ENCODE assay signal across 1 cellular context in the genomic region with DNA sequence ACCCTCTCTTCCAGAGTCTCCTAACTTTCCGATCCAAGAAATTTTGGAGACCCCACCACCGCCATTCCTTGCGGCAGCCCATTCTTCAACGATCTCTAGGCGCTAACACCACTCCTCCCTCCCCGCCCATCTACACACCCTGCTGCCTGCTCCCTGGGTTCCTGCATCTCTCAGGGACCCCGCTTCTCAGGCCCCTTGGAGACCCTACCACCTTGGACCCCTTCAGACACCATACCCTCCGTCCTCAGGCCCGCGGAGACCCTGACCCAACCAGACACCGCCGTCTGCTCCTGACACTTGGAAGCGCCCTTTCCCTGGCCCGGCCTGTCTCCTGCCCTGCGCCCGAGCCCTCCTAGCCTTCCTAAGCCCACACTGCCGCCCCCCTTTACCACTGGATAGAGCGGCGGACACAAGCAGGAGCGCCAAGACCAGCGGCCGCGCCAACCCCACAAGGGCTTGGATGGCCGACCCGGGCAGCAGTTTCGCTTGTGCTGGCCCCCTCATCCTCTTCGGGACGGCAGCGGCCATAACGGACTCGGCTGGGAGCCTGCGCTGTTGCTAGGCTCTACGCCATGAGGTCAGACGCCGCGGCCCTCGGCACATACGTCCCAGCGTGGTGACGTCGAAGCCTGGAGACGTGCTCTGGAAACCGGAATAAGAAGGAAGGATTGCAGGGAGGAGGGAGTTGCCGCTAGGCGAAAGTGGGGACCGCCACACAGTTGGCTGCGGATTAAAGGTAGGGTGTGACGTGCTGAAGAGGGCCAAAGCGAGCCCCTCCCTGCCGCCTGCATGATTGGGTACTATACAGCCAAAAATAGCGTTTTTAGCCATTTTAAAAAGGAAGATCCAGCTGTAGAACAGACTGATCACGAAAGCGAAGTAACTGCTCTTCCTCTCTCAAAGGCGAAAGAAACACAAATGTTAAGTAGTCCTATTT.
TF ChIP-seq lines count a peak whose summit lies in the region.

Gene C5orf15 (minus strand): TSS at position 569 of the 937 bp plus-strand sequence. CDS start 41 bp downstream, at position 528.

TF ChIP-seq in HepG2, 621 proteins besides CTCF, POLR2A, EP300 and RAD21 (continued from another document and continues in another):
- TF ChIP-seq PRDM4 (CRISPR knock-in tag; IDR thresholded peaks at IDR 0.05; ENCODE audit: borderline replicate concordance): no peak
- TF ChIP-seq TSC22D2 (CRISPR knock-in tag; IDR thresholded peaks at IDR 0.05; ENCODE audit: borderline replicate concordance): peak; percentile 93; the same call in 1 of the 2 replicates
- TF ChIP-seq GATAD1 (CRISPR knock-in tag; IDR thresholded peaks at IDR 0.05): peak; percentile 94
- TF ChIP-seq, protein P1, sequence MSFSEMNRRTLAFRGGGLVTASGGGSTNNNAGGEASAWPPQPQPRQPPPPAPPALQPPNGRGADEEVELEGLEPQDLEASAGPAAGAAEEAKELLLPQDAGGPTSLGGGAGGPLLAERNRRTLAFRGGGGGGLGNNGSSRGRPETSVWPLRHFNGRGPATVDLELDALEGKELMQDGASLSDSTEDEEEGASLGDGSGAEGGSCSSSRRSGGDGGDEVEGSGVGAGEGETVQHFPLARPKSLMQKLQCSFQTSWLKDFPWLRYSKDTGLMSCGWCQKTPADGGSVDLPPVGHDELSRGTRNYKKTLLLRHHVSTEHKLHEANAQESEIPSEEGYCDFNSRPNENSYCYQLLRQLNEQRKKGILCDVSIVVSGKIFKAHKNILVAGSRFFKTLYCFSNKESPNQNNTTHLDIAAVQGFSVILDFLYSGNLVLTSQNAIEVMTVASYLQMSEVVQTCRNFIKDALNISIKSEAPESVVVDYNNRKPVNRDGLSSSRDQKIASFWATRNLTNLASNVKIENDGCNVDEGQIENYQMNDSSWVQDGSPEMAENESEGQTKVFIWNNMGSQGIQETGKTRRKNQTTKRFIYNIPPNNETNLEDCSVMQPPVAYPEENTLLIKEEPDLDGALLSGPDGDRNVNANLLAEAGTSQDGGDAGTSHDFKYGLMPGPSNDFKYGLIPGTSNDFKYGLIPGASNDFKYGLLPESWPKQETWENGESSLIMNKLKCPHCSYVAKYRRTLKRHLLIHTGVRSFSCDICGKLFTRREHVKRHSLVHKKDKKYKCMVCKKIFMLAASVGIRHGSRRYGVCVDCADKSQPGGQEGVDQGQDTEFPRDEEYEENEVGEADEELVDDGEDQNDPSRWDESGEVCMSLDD (CRISPR knock-in tag; IDR thresholded peaks at IDR 0.05; ENCODE audit: borderline replicate concordance): no peak
- peak; percentile 45; the same call in 1 of the 2 replicates for TF ChIP-seq NR2F2 (IDR thresholded peaks at IDR 0.05; ENCODE audit: borderline replicate concordance, low read depth)
- TF ChIP-seq POLR2G (IDR thresholded peaks at IDR 0.05; ENCODE audit: low read depth, low read length): peak; percentile 94
- TF ChIP-seq SP2 (CRISPR knock-in tag; IDR thresholded peaks at IDR 0.05): 0 out of 2 replicates have a peak, but pooled peaks have one; percentile 28
- TF ChIP-seq HNF4A (CRISPR knock-in tag; IDR thresholded peaks at IDR 0.05): no peak
- TF ChIP-seq ZNF790 (CRISPR knock-in tag; IDR thresholded peaks at IDR 0.05; ENCODE audit: borderline replicate concordance): peak; percentile 34; the same call in 1 of the 2 replicates
- TF ChIP-seq ETV5 (CRISPR knock-in tag; IDR thresholded peaks at IDR 0.05; ENCODE audit: borderline replicate concordance): peak; percentile 74; the same call in 1 of the 2 replicates
- TF ChIP-seq ZKSCAN1 (IDR thresholded peaks at IDR 0.05; ENCODE audit: low read length): no peak
- TF ChIP-seq RXRB (CRISPR knock-in tag; IDR thresholded peaks at IDR 0.05; ENCODE audit: borderline replicate concordance): peak; percentile 57
- TF ChIP-seq ZNF839 (CRISPR knock-in tag; IDR thresholded peaks at IDR 0.05; ENCODE audit: borderline replicate concordance): peak; percentile 53; the same call in 1 of the 2 replicates
- no peak for TF ChIP-seq NFRKB (IDR thresholded peaks at IDR 0.05)
- TF ChIP-seq MXD4 (CRISPR knock-in tag; IDR thresholded peaks at IDR 0.05): peak; percentile 82; the same call in 1 of the 2 replicates
- no peak; the same call in 1 of the 2 replicates for TF ChIP-seq ZZZ3 (CRISPR knock-in tag; IDR thresholded peaks at IDR 0.05; ENCODE audit: borderline replicate concordance)
- TF ChIP-seq MAZ (IDR thresholded peaks at IDR 0.05; ENCODE audit: borderline replicate concordance, low read depth, low read length): peak; percentile 37; the same call in 1 of the 2 replicates
- peak; percentile 78 for TF ChIP-seq MAZ (CRISPR knock-in tag; IDR thresholded peaks at IDR 0.05; ENCODE audit: low read depth)
- peak; percentile 99 for TF ChIP-seq HOXA3 (CRISPR knock-in tag; IDR thresholded peaks at IDR 0.05)
- TF ChIP-seq SP5 (CRISPR knock-in tag; IDR thresholded peaks at IDR 0.05; ENCODE audit: borderline replicate concordance, low read depth): 0 out of 2 replicates have a peak, but pooled peaks have one; percentile 17
- TF ChIP-seq CCDC6 (CRISPR knock-in tag; IDR thresholded peaks at IDR 0.05): peak; percentile 38; the same call in 1 of the 2 replicates
- TF ChIP-seq FOXA3 (CRISPR knock-in tag; IDR thresholded peaks at IDR 0.05): peak; percentile 55; the same call in 1 of the 2 replicates
- no peak for TF ChIP-seq HMGA1 (CRISPR knock-in tag; conservative IDR thresholded peaks at IDR 0.05)
- peak; percentile 46; the same call in 1 of the 2 replicates for TF ChIP-seq ZSCAN21 (CRISPR knock-in tag; IDR thresholded peaks at IDR 0.05; ENCODE audit: borderline replicate concordance)
- peak; percentile 97 for TF ChIP-seq ZNF687 (CRISPR knock-in tag; IDR thresholded peaks at IDR 0.05)
- TF ChIP-seq ZC3H13 (CRISPR knock-in tag; IDR thresholded peaks at IDR 0.05): peak; percentile 41; the same call in 1 of the 2 replicates
- TF ChIP-seq, protein P2, sequence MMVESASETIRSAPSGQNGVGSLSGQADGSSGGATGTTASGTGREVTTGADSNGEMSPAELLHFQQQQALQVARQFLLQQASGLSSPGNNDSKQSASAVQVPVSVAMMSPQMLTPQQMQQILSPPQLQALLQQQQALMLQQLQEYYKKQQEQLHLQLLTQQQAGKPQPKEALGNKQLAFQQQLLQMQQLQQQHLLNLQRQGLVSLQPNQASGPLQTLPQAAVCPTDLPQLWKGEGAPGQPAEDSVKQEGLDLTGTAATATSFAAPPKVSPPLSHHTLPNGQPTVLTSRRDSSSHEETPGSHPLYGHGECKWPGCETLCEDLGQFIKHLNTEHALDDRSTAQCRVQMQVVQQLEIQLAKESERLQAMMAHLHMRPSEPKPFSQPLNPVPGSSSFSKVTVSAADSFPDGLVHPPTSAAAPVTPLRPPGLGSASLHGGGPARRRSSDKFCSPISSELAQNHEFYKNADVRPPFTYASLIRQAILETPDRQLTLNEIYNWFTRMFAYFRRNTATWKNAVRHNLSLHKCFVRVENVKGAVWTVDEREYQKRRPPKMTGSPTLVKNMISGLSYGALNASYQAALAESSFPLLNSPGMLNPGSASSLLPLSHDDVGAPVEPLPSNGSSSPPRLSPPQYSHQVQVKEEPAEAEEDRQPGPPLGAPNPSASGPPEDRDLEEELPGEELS (CRISPR knock-in tag; IDR thresholded peaks at IDR 0.05): peak; percentile 26; the same call in 1 of the 2 replicates
- no peak for TF ChIP-seq HMG20B (CRISPR knock-in tag; conservative IDR thresholded peaks at IDR 0.05)
- TF ChIP-seq THAP11 (CRISPR knock-in tag; IDR thresholded peaks at IDR 0.05): peak; percentile 88
- peak; percentile 93 for TF ChIP-seq ERF (CRISPR knock-in tag; IDR thresholded peaks at IDR 0.05)
- TF ChIP-seq NBN (conservative IDR thresholded peaks at IDR 0.05): no peak
- peak; percentile 71; the same call in 1 of the 2 replicates for TF ChIP-seq SRY (CRISPR knock-in tag; IDR thresholded peaks at IDR 0.05)
- TF ChIP-seq KMT2B (CRISPR knock-in tag; IDR thresholded peaks at IDR 0.05): peak; percentile 89
- TF ChIP-seq, protein P3, sequence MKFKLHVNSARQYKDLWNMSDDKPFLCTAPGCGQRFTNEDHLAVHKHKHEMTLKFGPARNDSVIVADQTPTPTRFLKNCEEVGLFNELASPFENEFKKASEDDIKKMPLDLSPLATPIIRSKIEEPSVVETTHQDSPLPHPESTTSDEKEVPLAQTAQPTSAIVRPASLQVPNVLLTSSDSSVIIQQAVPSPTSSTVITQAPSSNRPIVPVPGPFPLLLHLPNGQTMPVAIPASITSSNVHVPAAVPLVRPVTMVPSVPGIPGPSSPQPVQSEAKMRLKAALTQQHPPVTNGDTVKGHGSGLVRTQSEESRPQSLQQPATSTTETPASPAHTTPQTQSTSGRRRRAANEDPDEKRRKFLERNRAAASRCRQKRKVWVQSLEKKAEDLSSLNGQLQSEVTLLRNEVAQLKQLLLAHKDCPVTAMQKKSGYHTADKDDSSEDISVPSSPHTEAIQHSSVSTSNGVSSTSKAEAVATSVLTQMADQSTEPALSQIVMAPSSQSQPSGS (CRISPR knock-in tag; IDR thresholded peaks at IDR 0.05): peak; percentile 97
- TF ChIP-seq ZBTB8A (CRISPR knock-in tag; IDR thresholded peaks at IDR 0.05; ENCODE audit: borderline replicate concordance, low read depth): no peak
- TF ChIP-seq ZBTB26 (CRISPR knock-in tag; IDR thresholded peaks at IDR 0.05; ENCODE audit: borderline replicate concordance): peak; percentile 80; the same call in 1 of the 2 replicates
- TF ChIP-seq POLR2AphosphoS5 (IDR thresholded peaks at IDR 0.05; ENCODE audit: low read depth, low read length): peak; percentile 95
- peak; percentile 63; the same call in 1 of the 2 replicates for TF ChIP-seq ZNF124 (CRISPR knock-in tag; IDR thresholded peaks at IDR 0.05)
- peak; percentile 77; the same call in 1 of the 2 replicates for TF ChIP-seq SMAD3 (CRISPR knock-in tag; IDR thresholded peaks at IDR 0.05)
- TF ChIP-seq BCLAF1 (IDR thresholded peaks at IDR 0.05): no peak
